Comparison of ENCODE assay signal across 9 cellular contexts in the genomic region with DNA sequence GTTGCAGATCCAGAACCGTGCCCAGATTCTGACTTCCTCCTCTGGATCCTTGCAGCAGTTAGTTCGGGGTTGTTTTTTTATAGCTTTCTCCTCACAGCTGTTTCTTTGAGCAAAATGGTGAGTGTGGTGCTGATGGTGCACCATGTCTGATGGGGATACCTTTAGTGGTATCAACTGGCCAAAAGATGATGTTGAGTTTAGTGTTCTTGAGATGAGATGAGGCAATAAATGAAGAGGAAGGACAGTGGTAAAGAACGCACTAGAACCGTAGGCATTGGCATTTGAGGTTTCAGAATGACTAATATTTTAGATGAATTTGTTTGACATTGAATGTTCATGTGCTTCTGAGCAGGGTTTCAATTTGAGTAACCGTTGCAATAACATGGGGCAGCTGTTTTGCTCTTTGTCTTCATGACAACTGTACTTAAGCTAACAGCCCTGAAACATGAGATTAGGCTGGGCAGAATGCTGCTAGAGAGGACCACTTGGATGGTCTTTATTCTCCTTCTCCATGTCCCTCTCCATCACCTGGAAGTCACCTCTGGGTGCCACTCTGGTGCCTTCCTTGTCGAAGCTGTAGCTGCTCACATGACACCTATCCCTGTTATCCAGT. TPM values are rescaled to one million over a fixed set of nuclear protein-coding genes. Genes with fewer than 3 reads are reported as not detected.
DNase-seq lines count a peak whose midpoint lies in the region; ATAC-seq, FAIRE-seq and TF ChIP-seq lines count a peak whose summit lies in the region.
"Had no signal": no experiment of that assay in that cellular context is flagged by ENCODE, and none has a peak within 500 bp of the region (broad histone marks: within the 10 kb centered on the region; RNA-seq: fewer than 3 reads in every experiment).

No MANE protein-coding gene starts in this region.

- SMC1A ChIA-PET in GM12878 (lab: Charles Lee; ENCODE audit: uncharacterized antibody, unreplicated experiment), result interaction anchor here (1.0 to 1.9 kb wide), 2 partner anchors 9 to 72 kb away, joined by 3 to 5 read pairs; no protein-coding TSS in a partner anchor

- no peak for TF ChIP-seq POLR2A in GM12878 (IDR thresholded peaks at IDR 0.05; ENCODE audit: low read depth, low read length)
- TF ChIP-seq POLR2A in sigmoid colon (IDR thresholded peaks at IDR 0.05), result no peak

- H3K9ac ChIP-seq in GM12878 (ENCODE audit: control insufficient read depth, insufficient read depth, low read length) (no peak overlapping the region), kidney (ENCODE audit: low read length in 2 of 2) (no peak overlapping the region)

- H3K4me1 ChIP-seq in GM12878 (ENCODE audit: control insufficient read depth, insufficient read depth, low read length) (peaks cover 13% of the 10 kb centered on the region), kidney (ENCODE audit: control insufficient read depth in 1 of 2, insufficient read depth in 1 of 2, low read depth in 1 of 2, low read length in 2 of 2) (no peaks in the 10 kb centered on the region), sigmoid colon (no peaks in the 10 kb centered on the region)
- H3K4me1 ChIP-seq: SJCRH30 had no signal

- no TSS peak for BruUV-seq in GM12878 (replicated peaks; lab: Mats Ljungman, UMichigan)

- RAD21 ChIA-PET in GM12878 (lab: Charles Lee; ENCODE audit: unreplicated experiment), result no interaction called here

- no peaks in the 10 kb centered on the region; the same call in 1 of the 2 replicates for H4K20me1 ChIP-seq in GM12878 (ENCODE audit: control insufficient read depth, insufficient read depth)

- peak; percentile 95 for ATAC-seq in GM18502 (IDR thresholded peaks at IDR 0.05; ENCODE audit: poor library complexity, unreplicated experiment)
- ATAC-seq in GM19455 (IDR thresholded peaks at IDR 0.05; ENCODE audit: unreplicated experiment), result peak; percentile 97
- ATAC-seq in HG03175 (IDR thresholded peaks at IDR 0.05; ENCODE audit: unreplicated experiment), result peak; percentile 97
- peak; percentile 98 for ATAC-seq in GM12878

- DNase-seq in GM12878 (ENCODE audit: low read depth, low spot score) (peak; percentile 81), RKO (ENCODE audit: low spot score) (no peak), kidney (no peak), NCI-H446 (lab: John Stamatoyannopoulos, UW) (no peak), sigmoid colon (no peak)

- no peak overlapping the region for H3K4me3 ChIP-seq in GM12878
- H3K4me3 ChIP-seq in kidney (ENCODE audit: low read length in 2 of 2), result no peak overlapping the region
- H3K4me3 ChIP-seq in sigmoid colon, result no peak overlapping the region
- H3K4me3 ChIP-seq: SJCRH30 had no signal

- FAIRE-seq in GM12878 (lab: Jason Lieb, UNC) (no peak), kidney (lab: Jason Lieb, UNC) (no peak)

- TF ChIP-seq EP300 in GM12878 (IDR thresholded peaks at IDR 0.05; ENCODE audit: borderline replicate concordance in 1 of 2, control insufficient read depth in 1 of 2, low read depth in 2 of 2, low read length in 2 of 2), result peak; percentile 78 to 91
- TF ChIP-seq EP300 in sigmoid colon (IDR thresholded peaks at IDR 0.05), result peak in 1 of 4 donors; percentile 61

- intact Hi-C loops in GM12878 (cut with micrococcal nuclease; ENCODE audit: unreplicated experiment), result loop anchor here (5.0 kb wide), 1 partner anchor 126 kb away; no protein-coding TSS in a partner anchor
- intact Hi-C loops in kidney (cut with DNase I), result no loop called here
- intact Hi-C loops in sigmoid colon (cut with DNase I), result no loop called here

- peak overlapping the region; percentile 36 for H3K4me2 ChIP-seq in GM12878 (ENCODE audit: control insufficient read depth, insufficient read depth)

- H3K27ac ChIP-seq in GM12878 (ENCODE audit: control insufficient read depth, insufficient read depth) (no peak overlapping the region), kidney (ENCODE audit: low read depth in 2 of 2, low read length in 2 of 2) (no peak overlapping the region), sigmoid colon (peak overlapping the region in 2 of 4 donors; percentile 23 to 41)
- H3K27ac ChIP-seq: SJCRH30 had no signal

- POLR2A ChIA-PET in GM12878 (lab: Charles Lee), result interaction anchor here (0.6 kb wide), 1 partner anchor 599 kb away, joined by 7 read pairs; no protein-coding TSS in a partner anchor

- H3K36me3 ChIP-seq in GM12878 (ENCODE audit: control insufficient read depth in 2 of 2, insufficient read depth in 2 of 2, low read length in 1 of 2), result no peaks in the 10 kb centered on the region
- H3K36me3 ChIP-seq in kidney (ENCODE audit: control insufficient read depth in 1 of 2, insufficient read depth in 2 of 2, low read length in 2 of 2), result no peaks in the 10 kb centered on the region
- no peaks in the 10 kb centered on the region for H3K36me3 ChIP-seq in sigmoid colon
- H3K36me3 ChIP-seq: SJCRH30 had no signal

- CTCF ChIA-PET in GM12878 (lab: Yijun Ruan, JAX), result no interaction called here

- no peaks in the 10 kb centered on the region for H3K79me2 ChIP-seq in GM12878 (ENCODE audit: control insufficient read depth, insufficient read depth, low read length)

- H3K27me3 ChIP-seq in GM12878 (replicated peaks in 1 of 2; ENCODE audit: control insufficient read depth in 2 of 2, insufficient read depth in 2 of 2, low read length in 1 of 2) (peaks cover 0 to 20% of the 10 kb centered on the region in 2 experiments; a peak in 2 of 4 replicates), sigmoid colon (no peaks in the 10 kb centered on the region)
- H3K27me3 ChIP-seq: SJCRH30 had no signal

- in situ Hi-C loops in GM12878 (cut with MboI), result no loop called here

- WGBS in GM12878 (ENCODE audit: insufficient coverage, insufficient replicate concordance, low lambda C conversion rate, missing lambda C conversion rate), result under 1% methylated on average over 6 of the region's 6 CpGs
- 66 to 74% methylated on average over 6 of the region's 6 CpGs for WGBS in sigmoid colon, 2 donors

- no peak for TF ChIP-seq RAD21 in GM12878 (IDR thresholded peaks at IDR 0.05; ENCODE audit: insufficient read depth, low read depth, low read length)

- TF ChIP-seq CTCF in GM12878 (IDR thresholded peaks at IDR 0.05 in 2 of 3, conservative IDR thresholded peaks at IDR 0.05 in 1 of 3; ENCODE audit: control insufficient read depth in 2 of 3, extremely low read depth in 1 of 3, insufficient read depth in 1 of 3, low read depth in 3 of 3, low read length in 3 of 3) (no peak), kidney (IDR thresholded peaks at IDR 0.05; ENCODE audit: borderline replicate concordance, extremely low read depth, insufficient read depth) (no peak), sigmoid colon (IDR thresholded peaks at IDR 0.05) (no peak)

- no peak overlapping the region for H2AFZ ChIP-seq in GM12878 (ENCODE audit: control insufficient read depth, low read depth, low read length)

- H3K9me3 ChIP-seq in GM12878 (replicated peaks; ENCODE audit: control insufficient read depth, insufficient read depth, low read length), result no peaks in the 10 kb centered on the region; the same call in 2 of the 3 replicates
- H3K9me3 ChIP-seq in kidney (ENCODE audit: control insufficient read depth in 1 of 2, low read length in 2 of 2), result no peaks in the 10 kb centered on the region
- H3K9me3 ChIP-seq in sigmoid colon, result no peaks in the 10 kb centered on the region
- H3K9me3 ChIP-seq: SJCRH30 had no signal

TF ChIP-seq in GM12878, 131 proteins besides CTCF, POLR2A, EP300 and RAD21 (continues in another document):
- TF ChIP-seq BRCA1 (IDR thresholded peaks at IDR 0.05; ENCODE audit: low read depth, low read length) (no peak), POLR2AphosphoS5 (IDR thresholded peaks at IDR 0.05; ENCODE audit: low read length) (no peak), SRF (IDR thresholded peaks at IDR 0.05; ENCODE audit: low read depth in 2 of 2, low read length in 2 of 2) (no peak), RB1 (IDR thresholded peaks at IDR 0.05; ENCODE audit: borderline replicate concordance) (no peak), POLR2AphosphoS2 (IDR thresholded peaks at IDR 0.05; ENCODE audit: low read depth, low read length) (no peak)
- TF ChIP-seq, protein P1, sequence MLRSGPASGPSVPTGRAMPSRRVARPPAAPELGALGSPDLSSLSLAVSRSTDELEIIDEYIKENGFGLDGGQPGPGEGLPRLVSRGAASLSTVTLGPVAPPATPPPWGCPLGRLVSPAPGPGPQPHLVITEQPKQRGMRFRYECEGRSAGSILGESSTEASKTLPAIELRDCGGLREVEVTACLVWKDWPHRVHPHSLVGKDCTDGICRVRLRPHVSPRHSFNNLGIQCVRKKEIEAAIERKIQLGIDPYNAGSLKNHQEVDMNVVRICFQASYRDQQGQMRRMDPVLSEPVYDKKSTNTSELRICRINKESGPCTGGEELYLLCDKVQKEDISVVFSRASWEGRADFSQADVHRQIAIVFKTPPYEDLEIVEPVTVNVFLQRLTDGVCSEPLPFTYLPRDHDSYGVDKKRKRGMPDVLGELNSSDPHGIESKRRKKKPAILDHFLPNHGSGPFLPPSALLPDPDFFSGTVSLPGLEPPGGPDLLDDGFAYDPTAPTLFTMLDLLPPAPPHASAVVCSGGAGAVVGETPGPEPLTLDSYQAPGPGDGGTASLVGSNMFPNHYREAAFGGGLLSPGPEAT (IDR thresholded peaks at IDR 0.05; ENCODE audit: low read depth), result no peak

RNA-seq across cellular contexts. Expression of gene CTLA4, which starts 3.9 kb away (rescaled TPM):
- total RNA-seq in GM12878 (2013; cell fraction: nucleolus; rRNA removed), result not detected in 2 replicates
- not detected in 2 replicates for total RNA-seq in GM12878 (2014; rRNA removed)
- total RNA-seq in GM12878 (2014; rRNA removed; fragmentation: Illumina TruSeq; extraction: Trizol), result not detected in 2 replicates
- total RNA-seq in GM12878 (2021), result 0.29 TPM in 1 of 2 replicates, not detected in the other
- polyA plus RNA-seq in GM12878 (2011; ENCODE audit: low read depth), result not detected
- polyA plus RNA-seq in GM12878 (2011; rRNA removed), result not detected in 2 replicates
- polyA plus RNA-seq in GM12878 (2011; cell fraction: cytosol; rRNA removed), result not detected in 2 replicates
- not detected in 2 replicates for polyA plus RNA-seq in GM12878 (2011; cell fraction: nucleus; rRNA removed)
- not detected in 2 replicates for polyA plus RNA-seq in GM12878 (2012)
- polyA plus RNA-seq in GM12878 (2014; fragmentation: Illumina TruSeq; extraction: Trizol), result not detected in 2 replicates
- not detected for polyA plus RNA-seq in GM12878 (2014; fragmentation: Nextera tagmentation; extraction: Ambion mirVana)
- polyA plus RNA-seq in GM12878 (2014; rRNA removed), result not detected in 2 replicates
- not detected for polyA plus RNA-seq in GM12878 (2016; fragmentation: Nextera tagmentation; extraction: Ambion mirVana)
- not detected in 2 replicates for polyA minus RNA-seq in GM12878 (2011; rRNA and poly(A)+ RNA removed)
- not detected in 2 replicates for polyA minus RNA-seq in GM12878 (2011; cell fraction: cytosol; rRNA and poly(A)+ RNA removed)
- not detected in 2 replicates for polyA minus RNA-seq in GM12878 (2011; cell fraction: nucleus; rRNA and poly(A)+ RNA removed)
- 2.0 TPM for total RNA-seq in kidney
- 0.22 TPM for polyA plus RNA-seq in kidney (ENCODE audit: insufficient read depth, low read depth, low replicate concordance)
- total RNA-seq in sigmoid colon, result under 1 TPM in 1 of 4 donors, not detected in 3; 0.49 TPM
- 1 to 10 TPM in 1 of 3 donors, not detected in 2; 9.0 TPM for polyA plus RNA-seq in sigmoid colon
- total RNA-seq: SJCRH30 had no signal
